ENCODE assay signal across 10 cellular contexts in the genomic region with DNA sequence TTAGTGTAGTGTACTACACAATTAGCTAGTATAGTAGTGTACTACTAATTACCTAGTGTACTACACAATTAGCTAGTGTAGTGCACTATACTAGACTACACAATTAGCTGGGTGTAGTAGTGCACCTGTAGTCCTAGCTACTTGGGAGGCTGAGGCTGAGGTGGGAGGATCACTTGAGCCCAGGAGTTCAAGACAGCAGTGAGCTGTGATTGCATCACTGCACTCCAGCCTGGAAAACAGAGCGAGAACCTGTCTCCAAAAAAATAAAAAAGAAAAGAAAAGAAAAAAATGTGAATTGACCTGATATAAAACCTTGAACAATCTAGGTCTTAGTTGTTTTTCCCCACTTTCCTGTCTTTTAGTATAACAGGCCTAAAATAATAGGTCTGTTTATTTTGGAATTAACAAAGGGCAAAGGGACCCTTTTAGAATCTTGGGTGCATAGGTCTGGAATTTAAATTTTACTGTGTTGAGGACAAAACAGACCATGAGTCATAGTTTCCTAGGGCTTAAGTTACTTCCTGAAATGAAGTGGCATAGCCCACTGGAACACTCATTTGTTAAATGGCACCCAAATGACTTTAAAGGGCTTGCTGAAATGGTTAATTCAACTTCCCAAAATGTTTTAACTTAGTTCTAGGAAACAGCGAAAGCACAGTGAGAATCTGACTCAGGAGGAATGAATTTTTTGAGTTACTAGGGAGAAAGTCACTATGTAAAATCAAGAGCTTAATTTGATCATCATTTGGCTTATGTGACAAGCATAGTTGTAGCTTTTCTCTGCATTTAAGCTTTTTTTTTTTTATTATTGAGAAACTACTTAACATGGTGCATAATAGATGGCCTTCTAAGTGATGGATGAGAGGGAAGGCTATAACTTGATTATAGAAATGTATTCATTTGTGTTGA. TPM values are rescaled to one million over a fixed set of nuclear protein-coding genes. Genes with fewer than 3 reads are reported as not detected.
DNase-seq lines count a peak whose midpoint lies in the region; ATAC-seq and TF ChIP-seq lines count a peak whose summit lies in the region.
"Had no signal": no experiment of that assay in that cellular context is flagged by ENCODE, and none has a peak within 500 bp of the region (broad histone marks: within the 10 kb centered on the region; RNA-seq: fewer than 3 reads in every experiment).

No MANE protein-coding gene starts in this region.

- peak overlapping the region; percentile 5 for H3K27ac Mint-ChIP-seq in stimulated activated memory B cell treated with anti-CD40 and anti-IgM and Interleukin-4, amounts not matched to agents 10 μg/mL and 1 μg/mL and 100 μg/mL, for 72 hours

- H3K4me1 ChIP-seq in tibial nerve = peaks cover 0 to 12% (median 0%) of the 10 kb centered on the region in 4 donors

- no peak overlapping the region for H3K4me3 Mint-ChIP-seq in stimulated activated memory B cell treated with anti-CD40 and anti-IgM and Interleukin-4, amounts not matched to agents 10 μg/mL and 1 μg/mL and 100 μg/mL, for 72 hours

- TF ChIP-seq CTCF in epithelial cell of proximal tubule (conservative IDR thresholded peaks at IDR 0.05; ENCODE audit: low read depth, low read length) (no peak), tibial nerve (IDR thresholded peaks at IDR 0.05) (no peak)

- WGBS in tibial nerve, 2 donors = 46 to 51% methylated on average over 2 of the region's 2 CpGs

- peak; percentile 72 for ATAC-seq in stimulated activated memory B cell treated with anti-CD40 and anti-IgM and Interleukin-4, amounts not matched to agents 10 μg/mL and 1 μg/mL and 100 μg/mL, for 72 hours
- no peak for ATAC-seq in HG02678 (IDR thresholded peaks at IDR 0.05; ENCODE audit: unreplicated experiment)

- peaks cover 9% of the 10 kb centered on the region for H3K4me1 Mint-ChIP-seq in stimulated activated memory B cell treated with anti-CD40 and anti-IgM and Interleukin-4, amounts not matched to agents 10 μg/mL and 1 μg/mL and 100 μg/mL, for 72 hours

- H3K4me3 ChIP-seq in epithelial cell of proximal tubule (ENCODE audit: low read depth, low read length) = no peak overlapping the region
- no peak overlapping the region for H3K4me3 ChIP-seq in tibial nerve

- no peaks in the 10 kb centered on the region for H3K9me3 ChIP-seq in tibial nerve

- no peaks in the 10 kb centered on the region for H3K36me3 Mint-ChIP-seq in stimulated activated memory B cell treated with anti-CD40 and anti-IgM and Interleukin-4, amounts not matched to agents 10 μg/mL and 1 μg/mL and 100 μg/mL, for 72 hours

- no peaks in the 10 kb centered on the region for H3K27me3 ChIP-seq in tibial nerve

- H3K9me3 Mint-ChIP-seq in stimulated activated memory B cell treated with anti-CD40 and anti-IgM and Interleukin-4, amounts not matched to agents 10 μg/mL and 1 μg/mL and 100 μg/mL, for 72 hours = no peaks in the 10 kb centered on the region

- peak overlapping the region in 2 of 4 donors; percentile 27 to 63 for H3K27ac ChIP-seq in tibial nerve
- H3K27ac ChIP-seq: 22Rv1 had no signal

- no peak for TF ChIP-seq POLR2A in tibial nerve (IDR thresholded peaks at IDR 0.05)

- no peaks in the 10 kb centered on the region for H3K27me3 Mint-ChIP-seq in stimulated activated memory B cell treated with anti-CD40 and anti-IgM and Interleukin-4, amounts not matched to agents 10 μg/mL and 1 μg/mL and 100 μg/mL, for 72 hours

- no peaks in the 10 kb centered on the region for H3K36me3 ChIP-seq in tibial nerve

- DNase-seq in DMS153 (lab: John Stamatoyannopoulos, UW) (peak; percentile 7), DMS153 treated with DMSO at 0.1 percent for 48 hours (lab: John Stamatoyannopoulos, UW; ENCODE audit: unreplicated experiment) (no peak), NOMO-1 treated with DMSO at 0.1 percent for 48 hours (lab: John Stamatoyannopoulos, UW; ENCODE audit: unreplicated experiment) (peak; percentile 76), epithelial cell of proximal tubule (ENCODE audit: low read depth) (peak; percentile 29), tibial nerve (ENCODE audit: low spot score in 2 of 2) (no peak), NCI-H128 (lab: John Stamatoyannopoulos, UW; ENCODE audit: unreplicated experiment) (no peak)
- DNase-seq: mammary epithelial cell had no signal

- TF ChIP-seq EP300 in tibial nerve (IDR thresholded peaks at IDR 0.05) = peak in 1 of 2 donors; percentile 38

RNA-seq across cellular contexts. Expression of a gene that starts 50.7 kb away (rescaled TPM):
- total RNA-seq in epithelial cell of proximal tubule (32.3 and 69.5 TPM in 2 replicates), tibial nerve (10 to 100 TPM; 21.6 to 40.2 (median 29.9) TPM)

Comparison
In these comparisons a context has a peak if more than half of its experiments do, and no peak if none do; other contexts are left out.
1. DNase-seq: peak in DMS153 (single experiment), NOMO-1 treated with DMSO at 0.1 percent for 48 hours (single experiment) and epithelial cell of proximal tubule (single experiment); none in DMS153 treated with DMSO at 0.1 percent for 48 hours (single experiment), tibial nerve (0 of 2) and NCI-H128 (single experiment).